ENCODE assay signal across 24 cellular contexts in genomic region chr11:121246769-121247035, GRCh38.
"Had no signal": no experiment of that assay in that cellular context is flagged by ENCODE, and none has a peak within 500 bp of the region (broad histone marks: within the 10 kb centered on the region; RNA-seq: fewer than 3 reads in every experiment).

No MANE protein-coding gene starts in this region.

- H3K4me1 ChIP-seq: adrenal gland, body of pancreas had no signal

- H3K4me2 ChIP-seq: PC-9 had no signal

- FAIRE-seq: bronchial epithelial cell had no signal

- H3K27ac ChIP-seq: adrenal gland, body of pancreas, PC-9 had no signal

- H3K27me3 ChIP-seq: adrenal gland, body of pancreas had no signal

- H3K4me3 Mint-ChIP-seq: activated CD8-positive, alpha-beta T cell treated with anti-CD3 and anti-CD28 coated beads, Interleukin-2, amount 10 ng/mL, durations not matched to agents 7 days and 5 days; activated naive CD8-positive, alpha-beta T cell treated with anti-CD3 and anti-CD28 coated beads, Interleukin-2, amount 10 ng/mL, durations not matched to agents 7 days and 5 days; T-helper 17 cell; WTC11 had no signal

- H2AFZ ChIP-seq: PC-9 had no signal

- H3K4me3 ChIP-seq: adrenal gland, body of pancreas, PC-9 had no signal

- H3K9me3 Mint-ChIP-seq: activated naive CD8-positive, alpha-beta T cell treated with anti-CD3 and anti-CD28 coated beads, Interleukin-2, amount 10 ng/mL, durations not matched to agents 7 days and 5 days; WTC11 had no signal

- H3K27ac Mint-ChIP-seq: activated CD8-positive, alpha-beta T cell treated with anti-CD3 and anti-CD28 coated beads, Interleukin-2, amount 10 ng/mL, durations not matched to agents 7 days and 5 days; activated naive CD8-positive, alpha-beta T cell treated with anti-CD3 and anti-CD28 coated beads, Interleukin-2, amount 10 ng/mL, durations not matched to agents 7 days and 5 days; T-helper 17 cell; WTC11 had no signal

- H3K9me3 ChIP-seq: adrenal gland, body of pancreas had no signal

- DNase-seq: activated CD4-positive, alpha-beta T cell treated with anti-CD3 and anti-CD28 coated beads for 48 hours; activated CD4-positive, alpha-beta T cell treated with anti-CD3 and anti-CD28 coated beads, Interleukin-2, amount 50 U/mL, for 4 hours; activated CD4-positive, CD25-positive, alpha-beta regulatory T cell treated with anti-CD3 and anti-CD28 coated beads, Interleukin-2, amount 50 U/mL, for 72 hours; activated CD8-positive, alpha-beta memory T cell treated with anti-CD3 and anti-CD28 coated beads, Interleukin-2, amount 50 U/mL, for 48 hours; activated CD8-positive, alpha-beta T cell treated with anti-CD3 and anti-CD28 coated beads, Interleukin-2, amount 10 ng/mL, durations not matched to agents 7 days and 5 days; activated naive CD4-positive, alpha-beta T cell treated with anti-CD3 and anti-CD28 coated beads, Interleukin-2, amount 50 U/mL, for 16 hours; activated naive CD8-positive, alpha-beta T cell treated with anti-CD3 and anti-CD28 coated beads, Interleukin-2, amount 10 ng/mL, durations not matched to agents 7 days and 5 days; activated T-cell treated with anti-CD3 and anti-CD28 coated beads, Interleukin-2, amount 50 U/mL, for 1 hour; adrenal gland; aorta; body of pancreas; Karpas-422; MM.1S; NCI-H1105 treated with DMSO at 0.1 percent for 48 hours; NCI-H1436 treated with DMSO at 0.1 percent for 48 hours; NCI-H187; NCI-H2081; NCI-H510A treated with DMSO at 0.1 percent for 48 hours; PC-9; SIG-M5; T-helper 17 cell; T-helper 9 cell had no signal

- H3K36me3 Mint-ChIP-seq: activated naive CD8-positive, alpha-beta T cell treated with anti-CD3 and anti-CD28 coated beads, Interleukin-2, amount 10 ng/mL, durations not matched to agents 7 days and 5 days; WTC11 had no signal

- H3K36me3 ChIP-seq: adrenal gland had no signal

- ATAC-seq: activated CD8-positive, alpha-beta T cell treated with anti-CD3 and anti-CD28 coated beads, Interleukin-2, amount 10 ng/mL, durations not matched to agents 7 days and 5 days; body of pancreas; T-helper 17 cell had no signal
